In genomic region chr3:196287405-196288140, GRCh38 we compare ENCODE assay signal across 8 cellular contexts. TPM values are rescaled to one million over a fixed set of nuclear protein-coding genes. Genes with fewer than 3 reads are reported as not detected.
A peak's percentile ranks its signal among the peaks of the same experiment; 100 is the strongest.
DNase-seq lines count a peak whose midpoint lies in the region; ATAC-seq and TF ChIP-seq lines count a peak whose summit lies in the region.

TSS of gene PCYT1A (minus strand) at chr3:196287726. CDS start at chr3:196270531, 17,195 bp downstream.

- CTCF ChIA-PET in Panc1 (lab: Charles Lee) = no interaction called here

- no peaks in the 10 kb centered on the region for H3K9me3 ChIP-seq in Panc1 (ENCODE audit: control insufficient read depth, insufficient read depth, low read depth, low read length)
- H3K9me3 ChIP-seq in mucosa of stomach (ENCODE audit: control insufficient read depth, low read length) = no peaks in the 10 kb centered on the region

- POLR2A ChIA-PET in Panc1 (lab: Charles Lee) = interaction anchor here (0.9 kb wide), 1 partner anchor 8 kb away, joined by 4 read pairs; no protein-coding TSS in a partner anchor

- peak within 1 kb of the TSS; percentile 96 for H3K9ac ChIP-seq in mucosa of stomach (ENCODE audit: low read length)

- H3K27ac ChIP-seq in Panc1 (ENCODE audit: low read length) = peak within 1 kb of the TSS; percentile 99

- peak; percentile 95 for DNase-seq in DMS 273 treated with DMSO at 0.1 percent for 48 hours (lab: John Stamatoyannopoulos, UW)
- DNase-seq in KBM-7 = peak; percentile 98
- DNase-seq in Panc1 (ENCODE audit: low read depth, low spot score) = peak; percentile 80
- DNase-seq in activated T-cell treated with anti-CD3 and anti-CD28 coated beads, Interleukin-2, amount 50 U/mL, for 48 hours = peak; percentile 86 to 87
- peak; percentile 83 for DNase-seq in stimulated activated CD8-positive, alpha-beta memory T cell treated with anti-CD3 and anti-CD28 coated beads, Interleukin-4, amount 100 ng/mL, for 48 hours

- TF ChIP-seq CTCF in Panc1 (IDR thresholded peaks at IDR 0.05) = no peak

- peaks cover 29% of the 10 kb centered on the region for H3K4me1 ChIP-seq in Panc1 (ENCODE audit: control insufficient read depth, insufficient read depth, low read length)
- no peaks in the 10 kb centered on the region for H3K4me1 ChIP-seq in mucosa of stomach (ENCODE audit: control insufficient read depth, insufficient read depth, low read length)

- BruUV-seq in Panc1 (replicated peaks; lab: Mats Ljungman, UMichigan) = no TSS peak

- in situ Hi-C loops in KBM-7 (cut with MboI; ENCODE audit: low pct_unique_long_range_greater_than_20kb, low sequenced_read_pairs) (no loop called here), Panc1 (cut with HindIII; ENCODE audit: low pct_unique_long_range_greater_than_20kb, low sequenced_read_pairs) (no loop called here)

- H3K27me3 ChIP-seq in Panc1 (ENCODE audit: control insufficient read depth, insufficient read depth, low read length) (no peaks in the 10 kb centered on the region), mucosa of stomach (ENCODE audit: control insufficient read depth, insufficient read depth, low read length) (no peaks in the 10 kb centered on the region)

- intact Hi-C loops in Panc1 (cut with micrococcal nuclease; ENCODE audit: unreplicated experiment) = no loop called here

- ATAC-seq in GM21619 (IDR thresholded peaks at IDR 0.05; ENCODE audit: unreplicated experiment) (peak; percentile 74), Panc1 (peak; percentile 98), esophagus mucosa (peak; percentile 98)

- peak within 1 kb of the TSS; percentile 72 to 93 for H3K4me3 ChIP-seq in Panc1 (ENCODE audit: low read depth in 2 of 2, low read length in 2 of 2)
- H3K4me3 ChIP-seq in mucosa of stomach (ENCODE audit: low read length) = peak within 1 kb of the TSS; percentile 89

- H3K36me3 ChIP-seq in Panc1 (ENCODE audit: control insufficient read depth, insufficient read depth, low read length) (no peaks in the 10 kb centered on the region; the same call in 1 of the 2 replicates), mucosa of stomach (ENCODE audit: control insufficient read depth, insufficient read depth, low read length) (no peaks in the 10 kb centered on the region)

RNA-seq across cellular contexts. Expression of gene PCYT1A, which starts in this region (rescaled TPM):
- 96.8 TPM for total RNA-seq in Panc1 (2021; ENCODE audit: unreplicated experiment)
- 92.5 TPM for polyA plus RNA-seq in Panc1 (2012; ENCODE audit: insufficient read length)
- total RNA-seq in esophagus mucosa = 49.2 TPM

Comparison
In these comparisons a context has a peak if more than half of its experiments do, and no peak if none do; other contexts are left out.
1. Peak in every context shown above with its lines: DNase-seq, ATAC-seq, H3K4me3 ChIP-seq and H3K27ac ChIP-seq.